Comparison of ENCODE assay signal across 25 cellular contexts in genomic region chr10:12444981-12445700, GRCh38.
DNase-seq lines count a peak whose midpoint lies in the region; ATAC-seq, FAIRE-seq and TF ChIP-seq lines count a peak whose summit lies in the region.
"Had no signal": no experiment of that assay in that cellular context is flagged by ENCODE, and none has a peak within 500 bp of the region (broad histone marks: within the 10 kb centered on the region; RNA-seq: fewer than 3 reads in every experiment).

No MANE protein-coding gene starts in this region.

- peaks cover 0 to 2% (median 0%) of the 10 kb centered on the region in 3 donors for H3K36me3 Mint-ChIP-seq in CD8-positive, alpha-beta memory T cell
- H3K36me3 Mint-ChIP-seq in T-helper 17 cell (ENCODE audit: low read depth): no peaks in the 10 kb centered on the region
- H3K36me3 Mint-ChIP-seq in stimulated activated effector memory CD8-positive, alpha-beta T cell treated with anti-CD3 and anti-CD28 coated beads, Interleukin-12 subunit alpha, Interleukin-12 subunit beta, amount 100 ng/mL, for 72 hours: peaks cover 10% of the 10 kb centered on the region

- no peaks in the 10 kb centered on the region for H3K27me3 Mint-ChIP-seq in CD8-positive, alpha-beta memory T cell
- no peaks in the 10 kb centered on the region for H3K27me3 Mint-ChIP-seq in T-helper 17 cell

- H3K9me3 Mint-ChIP-seq in CD8-positive, alpha-beta memory T cell: no peaks in the 10 kb centered on the region
- no peaks in the 10 kb centered on the region for H3K9me3 Mint-ChIP-seq in stimulated activated effector memory CD8-positive, alpha-beta T cell treated with anti-CD3 and anti-CD28 coated beads, Interleukin-12 subunit alpha, Interleukin-12 subunit beta, amount 100 ng/mL, for 72 hours
- H3K9me3 Mint-ChIP-seq: dendritic cell treated with granulocyte-macrophage colony-stimulating factor and Interleukin-4, amounts not matched to agents 40 ng/mL and 50 ng/mL, for 4 days; HFFc6 had no signal

- 59 to 62% methylated on average over 6 of the region's 6 CpGs for WGBS in pancreas, 2 donors

- H3K4me3 ChIP-seq in CD8-positive, alpha-beta memory T cell (ENCODE audit: low read length): no peak overlapping the region
- H3K4me3 ChIP-seq in endothelial cell of umbilical vein (replicated peaks in 1 of 3; ENCODE audit: insufficient read depth in 1 of 3, low read depth in 1 of 3, low read length in 3 of 3): no peak overlapping the region
- no peak overlapping the region for H3K4me3 ChIP-seq in pancreas
- H3K4me3 ChIP-seq: mucosa of descending colon, right atrium auricular region, upper lobe of left lung had no signal

- peaks cover 29 to 47% (median 38%) of the 10 kb centered on the region in 3 donors for H3K4me1 Mint-ChIP-seq in CD8-positive, alpha-beta memory T cell
- H3K4me1 Mint-ChIP-seq in T-helper 17 cell: peaks cover 19% of the 10 kb centered on the region
- H3K4me1 Mint-ChIP-seq in stimulated activated effector memory CD8-positive, alpha-beta T cell treated with anti-CD3 and anti-CD28 coated beads, Interleukin-12 subunit alpha, Interleukin-12 subunit beta, amount 100 ng/mL, for 72 hours: peaks cover 42% of the 10 kb centered on the region

- TF ChIP-seq POLR2A in endothelial cell of umbilical vein (IDR thresholded peaks at IDR 0.05; ENCODE audit: low read depth, low read length): no peak

- no peak overlapping the region for H3K4me2 ChIP-seq in endothelial cell of umbilical vein (ENCODE audit: insufficient read depth, low read length)

- H3K9me3 ChIP-seq in CD8-positive, alpha-beta memory T cell (ENCODE audit: low read length): no peaks in the 10 kb centered on the region
- H3K9me3 ChIP-seq in T-helper 17 cell (ENCODE audit: control insufficient read depth, low read length, poor library complexity, severe bottlenecking) (no peaks in the 10 kb centered on the region), endothelial cell of umbilical vein (replicated peaks; ENCODE audit: control insufficient read depth, insufficient read depth, low read length) (no peaks in the 10 kb centered on the region), pancreas (no peaks in the 10 kb centered on the region)
- H3K9me3 ChIP-seq: mucosa of descending colon, right atrium auricular region, upper lobe of left lung had no signal

- CTCF ChIA-PET in CD8-positive, alpha-beta memory T cell (lab: Charles Lee): no interaction called here
- CTCF ChIA-PET in endothelial cell of umbilical vein (lab: Charles Lee): no interaction called here

- no peak for DNase-seq in CD8-positive, alpha-beta memory T cell
- no peak for DNase-seq in T-helper 17 cell
- DNase-seq in endothelial cell of umbilical vein (ENCODE audit: low read depth, low spot score): no peak
- no peak for DNase-seq in pancreas
- DNase-seq in NCI-H1694 treated with DMSO at 0.1 percent for 48 hours (lab: John Stamatoyannopoulos, UW): no peak
- no peak for DNase-seq in stimulated activated CD8-positive, alpha-beta memory T cell treated with anti-CD3 and anti-CD28 coated beads, Interleukin-4, amount 100 ng/mL, for 48 hours
- DNase-seq in stimulated activated effector memory CD8-positive, alpha-beta T cell treated with anti-CD3 and anti-CD28 coated beads, Interleukin-12 subunit alpha, Interleukin-12 subunit beta, amount 100 ng/mL, for 72 hours (ENCODE audit: low spot score in 2 of 2): no peak
- DNase-seq: activated CD4-positive, alpha-beta T cell treated with anti-CD3 and anti-CD28 coated beads for 48 hours; activated naive CD4-positive, alpha-beta T cell treated with anti-CD3 and anti-CD28 coated beads, Interleukin-2, amount 10 ng/mL, durations not matched to agents 7 days and 5 days; COR-L47; foreskin keratinocyte; HFFc6; left cardiac atrium; NCI-H748 treated with DMSO at 0.1 percent for 48 hours; occipital lobe; PC-3; stimulated activated naive CD8-positive, alpha-beta T cell treated with anti-CD3 and anti-CD28 coated beads, Interleukin-15, Interleukin-2, amounts not matched to agents 100 U/mL and 50 U/mL, for 24 hours; T1000; upper lobe of left lung had no signal

- H3K36me3 ChIP-seq in CD8-positive, alpha-beta memory T cell (ENCODE audit: insufficient read depth, low read length): no peaks in the 10 kb centered on the region
- H3K36me3 ChIP-seq in endothelial cell of umbilical vein (ENCODE audit: control insufficient read depth in 2 of 2, extremely low read depth in 1 of 2, insufficient read depth in 2 of 2, low read length in 2 of 2): no peaks in the 10 kb centered on the region
- no peaks in the 10 kb centered on the region for H3K36me3 ChIP-seq in pancreas
- H3K36me3 ChIP-seq: right atrium auricular region, upper lobe of left lung had no signal

- TF ChIP-seq CTCF in endothelial cell of umbilical vein (IDR thresholded peaks at IDR 0.05; ENCODE audit: extremely low read depth in 1 of 2, insufficient read depth in 1 of 2, low read depth in 1 of 2, low read length in 2 of 2) (no peak), pancreas (IDR thresholded peaks at IDR 0.05) (no peak)

- FAIRE-seq in endothelial cell of umbilical vein (lab: Jason Lieb, UNC) (peak; percentile 69), pancreas (lab: Jason Lieb, UNC) (no peak)
- FAIRE-seq: HTR-8/SVneo had no signal

- H3K4me1 ChIP-seq in CD8-positive, alpha-beta memory T cell (ENCODE audit: insufficient read depth, low read length): peaks cover 13% of the 10 kb centered on the region
- no peaks in the 10 kb centered on the region for H3K4me1 ChIP-seq in endothelial cell of umbilical vein (ENCODE audit: control insufficient read depth, extremely low read depth, insufficient read depth, low read length)
- H3K4me1 ChIP-seq in pancreas: peaks cover 5 to 15% (median 7%) of the 10 kb centered on the region in 3 donors
- H3K4me1 ChIP-seq: foreskin keratinocyte had no signal

- H3K9ac ChIP-seq in endothelial cell of umbilical vein (replicated peaks; ENCODE audit: extremely low read depth, insufficient read depth, low read length): no peak overlapping the region

- no peaks in the 10 kb centered on the region for H4K20me1 ChIP-seq in endothelial cell of umbilical vein (replicated peaks; ENCODE audit: control insufficient read depth, extremely low read depth, insufficient read depth, low read length)

- dilution Hi-C loops in endothelial cell of umbilical vein (cut with MboI; ENCODE audit: extremely low pct_ligation_motif_present, low sequenced_read_pairs): no loop called here

- ATAC-seq in T-helper 17 cell: no peak
- peak; percentile 18 to 30 (median 24) for ATAC-seq in pancreas
- no peak for ATAC-seq in HG02885 (IDR thresholded peaks at IDR 0.05; ENCODE audit: poor library complexity, unreplicated experiment)
- no peak for ATAC-seq in stimulated activated effector memory CD8-positive, alpha-beta T cell treated with anti-CD3 and anti-CD28 coated beads, Interleukin-12 subunit alpha, Interleukin-12 subunit beta, amount 100 ng/mL, for 72 hours
- ATAC-seq: foreskin keratinocyte; PC-3; stimulated activated naive CD8-positive, alpha-beta T cell treated with anti-CD3 and anti-CD28 coated beads, Interleukin-15, Interleukin-2, amounts not matched to agents 100 U/mL and 50 U/mL, for 24 hours had no signal

- no peaks in the 10 kb centered on the region for H3K27me3 ChIP-seq in CD8-positive, alpha-beta memory T cell (ENCODE audit: insufficient read depth, low read length, poor library complexity, severe bottlenecking)
- no peaks in the 10 kb centered on the region for H3K27me3 ChIP-seq in endothelial cell of umbilical vein (ENCODE audit: control insufficient read depth in 2 of 2, insufficient read depth in 2 of 2, low read length in 2 of 2)
- no peaks in the 10 kb centered on the region for H3K27me3 ChIP-seq in pancreas
- H3K27me3 ChIP-seq: foreskin keratinocyte, right atrium auricular region, upper lobe of left lung had no signal

- no peak overlapping the region for H3K27ac ChIP-seq in CD8-positive, alpha-beta memory T cell (ENCODE audit: low read depth, low read length)
- H3K27ac ChIP-seq in endothelial cell of umbilical vein (ENCODE audit: insufficient read depth, low read depth, low read length) (no peak overlapping the region), pancreas (no peak overlapping the region)
- H3K27ac ChIP-seq: epithelial cell of prostate, foreskin keratinocyte, upper lobe of left lung had no signal

- intact Hi-C loops in endothelial cell of umbilical vein (cut with micrococcal nuclease): no loop called here
- intact Hi-C loops in pancreas (cut with DNase I): no loop called here

- POLR2A ChIA-PET in CD8-positive, alpha-beta memory T cell (lab: Charles Lee): no interaction called here
- POLR2A ChIA-PET in endothelial cell of umbilical vein (lab: Charles Lee): no interaction called here

- H3K79me2 ChIP-seq in endothelial cell of umbilical vein (ENCODE audit: control insufficient read depth, insufficient read depth, low read length): no peaks in the 10 kb centered on the region

- no peaks in the 10 kb centered on the region for H3K9me1 ChIP-seq in endothelial cell of umbilical vein (replicated peaks; ENCODE audit: control insufficient read depth, extremely low read depth, insufficient read depth, low read length)

- BruUV-seq in endothelial cell of umbilical vein (replicated peaks; lab: Mats Ljungman, UMichigan): no TSS peak

- peak overlapping the region; percentile 34 to 82 (median 70) for H3K27ac Mint-ChIP-seq in CD8-positive, alpha-beta memory T cell
- H3K27ac Mint-ChIP-seq in T-helper 17 cell: peak overlapping the region; percentile 78
- H3K27ac Mint-ChIP-seq in stimulated activated effector memory CD8-positive, alpha-beta T cell treated with anti-CD3 and anti-CD28 coated beads, Interleukin-12 subunit alpha, Interleukin-12 subunit beta, amount 100 ng/mL, for 72 hours: no peak overlapping the region
- H3K27ac Mint-ChIP-seq: activated naive CD4-positive, alpha-beta T cell treated with anti-CD3 and anti-CD28 coated beads, Interleukin-2, amount 10 ng/mL, durations not matched to agents 7 days and 5 days; dendritic cell treated with granulocyte-macrophage colony-stimulating factor and Interleukin-4, amounts not matched to agents 40 ng/mL and 50 ng/mL, for 4 days; HFFc6 had no signal

- no peak overlapping the region for H3K4me3 Mint-ChIP-seq in CD8-positive, alpha-beta memory T cell
- H3K4me3 Mint-ChIP-seq in T-helper 17 cell: no peak overlapping the region
- H3K4me3 Mint-ChIP-seq in stimulated activated effector memory CD8-positive, alpha-beta T cell treated with anti-CD3 and anti-CD28 coated beads, Interleukin-12 subunit alpha, Interleukin-12 subunit beta, amount 100 ng/mL, for 72 hours: no peak overlapping the region
- H3K4me3 Mint-ChIP-seq: activated naive CD4-positive, alpha-beta T cell treated with anti-CD3 and anti-CD28 coated beads, Interleukin-2, amount 10 ng/mL, durations not matched to agents 7 days and 5 days; dendritic cell treated with granulocyte-macrophage colony-stimulating factor and Interleukin-4, amounts not matched to agents 40 ng/mL and 50 ng/mL, for 4 days; HFFc6 had no signal

- H2AFZ ChIP-seq in endothelial cell of umbilical vein (ENCODE audit: low read depth, low read length): no peak overlapping the region

TF ChIP-seq in endothelial cell of umbilical vein, 7 proteins besides CTCF, POLR2A, EP300 and RAD21 (continues in another document):
- TF ChIP-seq POLR2AphosphoS5 (IDR thresholded peaks at IDR 0.05; ENCODE audit: insufficient read depth, low read depth, low read length): no peak
- TF ChIP-seq EZH2 (IDR thresholded peaks at IDR 0.05; ENCODE audit: borderline replicate concordance, low read depth, low read length, severe bottlenecking): no peak

Comparison
In these comparisons a context has a peak if more than half of its experiments do, and no peak if none do; other contexts are left out.
1. ATAC-seq: peak in pancreas (4 of 4); none in T-helper 17 cell (single experiment), HG02885 (single experiment) and stimulated activated effector memory CD8-positive, alpha-beta T cell treated with anti-CD3 and anti-CD28 coated beads, Interleukin-12 subunit alpha, Interleukin-12 subunit beta, amount 100 ng/mL, for 72 hours (single experiment).